Comparison of ENCODE assay signal across 8 cellular contexts in genomic region chr2:161426788-161427412, GRCh38. TPM values are rescaled to one million over a fixed set of nuclear protein-coding genes. Genes with fewer than 3 reads are reported as not detected.
DNase-seq lines count a peak whose midpoint lies in the region; ATAC-seq and TF ChIP-seq lines count a peak whose summit lies in the region.

No MANE protein-coding gene starts in this region.

- H3K4me3 Mint-ChIP-seq in CD8-positive, alpha-beta memory T cell = peak overlapping the region; percentile 14 to 77 (median 64)
- H3K4me3 Mint-ChIP-seq in endothelial cell (ENCODE audit: unreplicated experiment) = peak overlapping the region; percentile 62
- H3K4me3 Mint-ChIP-seq in neural progenitor cell = peak overlapping the region; percentile 80

- H3K79me2 ChIP-seq in neural progenitor cell (ENCODE audit: low read depth) = no peaks in the 10 kb centered on the region

- peak; percentile 41 for TF ChIP-seq CTCF in endothelial cell (IDR thresholded peaks at IDR 0.05; ENCODE audit: unreplicated experiment)
- TF ChIP-seq CTCF in neural progenitor cell (IDR thresholded peaks at IDR 0.05) = peak; percentile 61

- peak overlapping the region; percentile 69 for H3K4me2 ChIP-seq in neural progenitor cell

- peaks cover 4 to 14% (median 12%) of the 10 kb centered on the region in 5 donors for H3K9me3 Mint-ChIP-seq in CD8-positive, alpha-beta memory T cell
- H3K9me3 Mint-ChIP-seq in endothelial cell (ENCODE audit: unreplicated experiment) (no peaks in the 10 kb centered on the region), neural progenitor cell (peaks cover 10% of the 10 kb centered on the region)

- peaks cover 14% of the 10 kb centered on the region for H3F3A ChIP-seq in neural progenitor cell (ENCODE audit: low read depth)

- H3K36me3 ChIP-seq in CD8-positive, alpha-beta memory T cell (ENCODE audit: insufficient read depth, low read length) = no peaks in the 10 kb centered on the region
- no peaks in the 10 kb centered on the region for H3K36me3 ChIP-seq in neural progenitor cell

- H3K4me1 Mint-ChIP-seq in CD8-positive, alpha-beta memory T cell = peaks cover 24 to 41% (median 30%) of the 10 kb centered on the region in 3 donors
- H3K4me1 Mint-ChIP-seq in endothelial cell (ENCODE audit: unreplicated experiment) (peaks cover 15% of the 10 kb centered on the region), neural progenitor cell (peaks cover 19% of the 10 kb centered on the region)

- peaks cover 9% of the 10 kb centered on the region for H3K4me1 ChIP-seq in CD8-positive, alpha-beta memory T cell (ENCODE audit: insufficient read depth, low read length)
- no peaks in the 10 kb centered on the region for H3K4me1 ChIP-seq in neural progenitor cell

- ATAC-seq in HG03571 (IDR thresholded peaks at IDR 0.05; ENCODE audit: unreplicated experiment) (no peak), HG03520 (IDR thresholded peaks at IDR 0.05; ENCODE audit: unreplicated experiment) (no peak), GM19455 (IDR thresholded peaks at IDR 0.05; ENCODE audit: unreplicated experiment) (no peak)

- no peak overlapping the region for H3K27ac ChIP-seq in CD8-positive, alpha-beta memory T cell (ENCODE audit: low read depth, low read length)
- H3K27ac ChIP-seq in neural progenitor cell = no peak overlapping the region

- H3K9ac ChIP-seq in neural progenitor cell = no peak overlapping the region

- no peak overlapping the region for H3K4me3 ChIP-seq in CD8-positive, alpha-beta memory T cell (ENCODE audit: low read length)
- peak overlapping the region; percentile 30 for H3K4me3 ChIP-seq in neural progenitor cell

- H4K20me1 ChIP-seq in neural progenitor cell (ENCODE audit: low read depth) = peaks cover 47% of the 10 kb centered on the region

- peak overlapping the region; percentile 64 for H2AFZ ChIP-seq in neural progenitor cell (replicated peaks)

- H3K27me3 ChIP-seq in CD8-positive, alpha-beta memory T cell (ENCODE audit: insufficient read depth, low read length, poor library complexity, severe bottlenecking) = peaks cover 51% of the 10 kb centered on the region
- H3K27me3 ChIP-seq in neural progenitor cell = peaks cover 100% of the 10 kb centered on the region

- POLR2A ChIA-PET in CD8-positive, alpha-beta memory T cell (lab: Charles Lee) = no interaction called here

- CTCF ChIA-PET in CD8-positive, alpha-beta memory T cell (lab: Charles Lee) = no interaction called here

- peak overlapping the region in 1 of 8 donors; percentile 25 for H3K27ac Mint-ChIP-seq in CD8-positive, alpha-beta memory T cell
- H3K27ac Mint-ChIP-seq in endothelial cell (ENCODE audit: unreplicated experiment) = no peak overlapping the region
- no peak overlapping the region for H3K27ac Mint-ChIP-seq in neural progenitor cell

- no peak for DNase-seq in CD8-positive, alpha-beta memory T cell
- DNase-seq in RPMI7951 (ENCODE audit: low read depth) = peak; percentile 16
- DNase-seq in endothelial cell (ENCODE audit: low spot score) = peak; percentile 38
- peak; percentile 54 for DNase-seq in neural progenitor cell (ENCODE audit: low spot score)
- DNase-seq in CD1c-positive myeloid dendritic cell (ENCODE audit: extremely low spot score) = no peak

- peaks cover 70 to 89% of the 10 kb centered on the region in 2 donors for H3K27me3 Mint-ChIP-seq in CD8-positive, alpha-beta memory T cell
- peaks cover 41% of the 10 kb centered on the region for H3K27me3 Mint-ChIP-seq in endothelial cell (ENCODE audit: unreplicated experiment)
- peaks cover 61% of the 10 kb centered on the region for H3K27me3 Mint-ChIP-seq in neural progenitor cell (ENCODE audit: insufficient read depth, low read depth)

- H3K36me3 Mint-ChIP-seq in CD8-positive, alpha-beta memory T cell = no peaks in the 10 kb centered on the region
- H3K36me3 Mint-ChIP-seq in endothelial cell (ENCODE audit: low read depth, unreplicated experiment) (peaks cover 4% of the 10 kb centered on the region), neural progenitor cell (peaks cover 4% of the 10 kb centered on the region)

- no peaks in the 10 kb centered on the region for H3K9me3 ChIP-seq in CD8-positive, alpha-beta memory T cell (ENCODE audit: low read length)
- H3K9me3 ChIP-seq in neural progenitor cell (ENCODE audit: low read depth) = no peaks in the 10 kb centered on the region

RNA-seq across cellular contexts. Expression of gene TBR1, which starts 10.8 kb away (rescaled TPM):
- not detected for total RNA-seq in CD8-positive, alpha-beta memory T cell
- polyA plus RNA-seq in CD8-positive, alpha-beta memory T cell = not detected
- under 0.01 TPM in 1 of 2 replicates, not detected in the other for total RNA-seq in RPMI7951 (2014; rRNA removed; shearing (Covaris generic))
- total RNA-seq in endothelial cell (ENCODE audit: unreplicated experiment) (0.08 TPM), neural progenitor cell (ENCODE audit: low replicate concordance) (0.09 TPM in 1 of 2 replicates, not detected in the other)

Comparison
In these comparisons a context has a peak if more than half of its experiments do, and no peak if none do; other contexts are left out.
1. DNase-seq: peak in RPMI7951 (single experiment), endothelial cell (single experiment) and neural progenitor cell (single experiment); none in CD8-positive, alpha-beta memory T cell (0 of 5) and CD1c-positive myeloid dendritic cell (single experiment).
2. Peak in every context shown above with its lines, with median percentiles within 50 percentile points of each other: H3K4me3 Mint-ChIP-seq.